Comparison of ENCODE assay signal across 15 cellular contexts in the genomic region with DNA sequence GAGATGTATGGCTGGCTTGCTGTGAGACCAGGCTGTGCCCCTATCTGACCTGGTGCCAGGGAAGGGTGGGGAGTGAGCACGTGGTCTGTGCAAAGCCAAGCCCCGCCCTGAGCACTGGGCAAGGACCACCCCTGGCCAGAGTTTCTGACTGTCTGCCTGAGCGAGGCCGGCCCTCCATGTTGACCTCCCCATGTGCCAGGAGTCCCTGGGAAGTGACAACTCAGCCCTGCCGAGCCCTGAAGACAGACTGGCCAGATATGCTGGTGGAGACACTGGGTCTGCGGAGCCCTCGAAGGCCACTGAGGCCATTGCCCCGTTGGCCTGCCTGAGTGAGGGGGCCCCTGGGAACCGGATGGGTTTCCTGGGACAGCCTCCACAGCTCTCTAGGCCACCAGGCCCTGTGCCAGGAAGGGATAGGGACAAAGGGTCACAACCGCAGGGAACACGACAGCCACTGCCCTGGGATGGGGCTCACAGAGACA. TPM values are rescaled to one million over a fixed set of nuclear protein-coding genes. Genes with fewer than 3 reads are reported as not detected.
DNase-seq lines count a peak whose midpoint lies in the region; ATAC-seq and FAIRE-seq lines count a peak whose summit lies in the region.
"Had no signal": no experiment of that assay in that cellular context is flagged by ENCODE, and none has a peak within 500 bp of the region (broad histone marks: within the 10 kb centered on the region; RNA-seq: fewer than 3 reads in every experiment).

No MANE protein-coding gene starts in this region.

- peak overlapping the region; percentile 71 for H4K8ac ChIP-seq in trophoblast cell (ENCODE audit: low read depth, low read length)

- H3K4me1 ChIP-seq in HUES6 (ENCODE audit: control insufficient read depth, insufficient read depth, low read length) (peaks cover 19% of the 10 kb centered on the region; the same call in 1 of the 2 replicates), trophoblast cell (ENCODE audit: control insufficient read depth in 1 of 2, insufficient read depth in 2 of 2, low read length in 2 of 2) (peaks cover 7 to 16% of the 10 kb centered on the region in 2 experiments)

- H3K36me3 ChIP-seq in HUES6 (ENCODE audit: control insufficient read depth, insufficient read depth, low read length) (no peaks in the 10 kb centered on the region), trophoblast cell (ENCODE audit: control insufficient read depth in 1 of 2, insufficient read depth in 2 of 2, low read length in 2 of 2) (no peaks in the 10 kb centered on the region)

- ATAC-seq in Right ventricle myocardium superior (ENCODE audit: poor library complexity) (peak; percentile 21), HG03108 (IDR thresholded peaks at IDR 0.05; ENCODE audit: unreplicated experiment) (no peak)

- H3K27me3 Mint-ChIP-seq in immature natural killer cell (ENCODE audit: low read depth in 3 of 3): no peaks in the 10 kb centered on the region

- no peak overlapping the region for H3K27ac Mint-ChIP-seq in immature natural killer cell
- H3K27ac Mint-ChIP-seq: activated T-helper 1 cell treated with anti-CD3 and anti-CD28 coated beads, Interleukin-12 subunit alpha, Interleukin-12 subunit beta, Interleukin-2, Interleukin-4 antibody, amounts not matched to agents 30 ng/mL and 10 ng/mL and 1 ng/mL, durations not matched to agents 14 hours and 24 hours and 36 hours had no signal

- H3K18ac ChIP-seq in trophoblast cell (ENCODE audit: low read length): no peak overlapping the region

- H3K79me1 ChIP-seq in trophoblast cell (ENCODE audit: low read length): peaks cover 13% of the 10 kb centered on the region

- peak; percentile 53 for DNase-seq in Right ventricle myocardium superior
- no peak for DNase-seq in trophoblast cell
- DNase-seq in immature natural killer cell: no peak
- no peak for DNase-seq in GM19239 (ENCODE audit: insufficient read length, low spot score)
- DNase-seq: activated CD4-positive, alpha-beta T cell treated with anti-CD3 and anti-CD28 coated beads, Interleukin-2, amount 50 U/mL, for 48 hours; amniotic stem cell; DMS 273 treated with DMSO at 0.1 percent for 48 hours; dorsolateral prefrontal cortex; NCI-H1092; NCI-H2171 treated with DMSO at 0.1 percent for 48 hours; NK-92 treated with Interleukin-12 subunit alpha and Interleukin-12 subunit beta, amount 100 ng/mL, for 24 hours had no signal

- H3K4me3 Mint-ChIP-seq in immature natural killer cell: no peak overlapping the region
- H3K4me3 Mint-ChIP-seq: activated T-helper 1 cell treated with anti-CD3 and anti-CD28 coated beads, Interleukin-12 subunit alpha, Interleukin-12 subunit beta, Interleukin-2, Interleukin-4 antibody, amounts not matched to agents 30 ng/mL and 10 ng/mL and 1 ng/mL, durations not matched to agents 14 hours and 24 hours and 36 hours had no signal

- peak overlapping the region; percentile 89 for H4K91ac ChIP-seq in trophoblast cell (ENCODE audit: low read depth, low read length)

- intact Hi-C loops in Right ventricle myocardium superior (cut with DNase I): no loop called here

- H2AK5ac ChIP-seq in trophoblast cell (ENCODE audit: low read length): no peak overlapping the region

- no peak overlapping the region for H3K27ac ChIP-seq in HUES6 (ENCODE audit: low read depth, low read length)
- no peak overlapping the region for H3K27ac ChIP-seq in trophoblast cell (ENCODE audit: low read depth, low read length)

- H3K23ac ChIP-seq in trophoblast cell (ENCODE audit: low read length): no peak overlapping the region

- H3K4me3 ChIP-seq in HUES6 (ENCODE audit: low read depth, low read length) (no peak overlapping the region), trophoblast cell (ENCODE audit: low read depth, low read length) (no peak overlapping the region)
- H3K4me3 ChIP-seq: dorsolateral prefrontal cortex had no signal

- H3K4me2 ChIP-seq in trophoblast cell (ENCODE audit: low read length): no peak overlapping the region

- H3K36me3 Mint-ChIP-seq in immature natural killer cell: no peaks in the 10 kb centered on the region

- peak overlapping the region; percentile 57 for H3K14ac ChIP-seq in trophoblast cell (ENCODE audit: low read length)

- H3K27me3 ChIP-seq in HUES6 (ENCODE audit: control insufficient read depth, insufficient read depth, low read length) (no peaks in the 10 kb centered on the region), trophoblast cell (ENCODE audit: insufficient read depth, low read length) (no peaks in the 10 kb centered on the region)

- peak overlapping the region; percentile 27 for H2BK12ac ChIP-seq in trophoblast cell (ENCODE audit: low read length)

- H3K4me1 Mint-ChIP-seq in immature natural killer cell: no peaks in the 10 kb centered on the region

- no CpG with 5 or more reads among the region's 11 CpGs for WGBS in trophoblast cell (ENCODE audit: extremely low coverage, insufficient coverage, insufficient read length)

- peak overlapping the region; percentile 80 for H4K12ac ChIP-seq in trophoblast cell (ENCODE audit: low read depth, low read length)

- no peak overlapping the region for H2BK5ac ChIP-seq in trophoblast cell (ENCODE audit: low read depth, low read length, poor library complexity)

- H3K9ac ChIP-seq in HUES6 (ENCODE audit: low read length): peak overlapping the region; percentile 30
- no peak overlapping the region for H3K9ac ChIP-seq in trophoblast cell (ENCODE audit: low read length)

- H3K79me2 ChIP-seq in trophoblast cell (ENCODE audit: control insufficient read depth, insufficient read depth, low read length, poor library complexity): no peaks in the 10 kb centered on the region

- peak overlapping the region; percentile 64 for H2AFZ ChIP-seq in trophoblast cell (ENCODE audit: insufficient read depth, low read length, poor library complexity)

- no peak for FAIRE-seq in GM19239 (lab: Jason Lieb, UNC)

- H3K9me3 ChIP-seq in HUES6 (ENCODE audit: control insufficient read depth, insufficient read depth, low read depth, low read length) (peaks cover 32% of the 10 kb centered on the region; the same call in 1 of the 2 replicates), trophoblast cell (ENCODE audit: insufficient read depth, low read depth, low read length) (no peaks in the 10 kb centered on the region)

- no peak overlapping the region for H3K4ac ChIP-seq in trophoblast cell (ENCODE audit: low read depth, low read length)

- H3K9me3 Mint-ChIP-seq in immature natural killer cell: no peaks in the 10 kb centered on the region
- H3K9me3 Mint-ChIP-seq: activated T-helper 1 cell treated with anti-CD3 and anti-CD28 coated beads, Interleukin-12 subunit alpha, Interleukin-12 subunit beta, Interleukin-2, Interleukin-4 antibody, amounts not matched to agents 30 ng/mL and 10 ng/mL and 1 ng/mL, durations not matched to agents 14 hours and 24 hours and 36 hours had no signal

- H2BK120ac ChIP-seq in trophoblast cell (ENCODE audit: insufficient read depth, low read length, poor library complexity): peak overlapping the region; percentile 31

RNA-seq across cellular contexts. Expression of gene BGN, which starts 7.1 kb away (rescaled TPM):
- total RNA-seq in Right ventricle myocardium superior: 35.3 TPM
- polyA plus RNA-seq in trophoblast cell (2013): 47.2 and 52.2 TPM in 2 replicates
- polyA plus RNA-seq in immature natural killer cell: not detected
- total RNA-seq: activated T-helper 1 cell treated with anti-CD3 and anti-CD28 coated beads, Interleukin-12 subunit alpha, Interleukin-12 subunit beta, Interleukin-2, Interleukin-4 antibody, amounts not matched to agents 30 ng/mL and 10 ng/mL and 1 ng/mL, durations not matched to agents 14 hours and 24 hours and 36 hours had no signal

RNA-seq across cellular contexts. Expression of gene HAUS7, which starts 17.3 kb away (rescaled TPM):
- total RNA-seq in Right ventricle myocardium superior: 18.6 TPM
- 20.9 and 21.1 TPM in 2 replicates for polyA plus RNA-seq in trophoblast cell (2013)
- polyA plus RNA-seq in immature natural killer cell: 10 to 100 TPM; 36.3 to 49.5 (median 43.2) TPM

RNA-seq across cellular contexts. Expression of gene ATP2B3, which starts 29.8 kb away (rescaled TPM):
- total RNA-seq in Right ventricle myocardium superior: not detected
- 2.6 and 2.8 TPM in 2 replicates for polyA plus RNA-seq in trophoblast cell (2013)
- not detected for polyA plus RNA-seq in immature natural killer cell
- total RNA-seq: mucosa of gallbladder had no signal

RNA-seq across cellular contexts. Expression of gene TREX2, which starts 41.8 kb away (rescaled TPM):
- total RNA-seq in Right ventricle myocardium superior: 0.19 TPM
- 0.12 and 0.18 TPM in 2 replicates for polyA plus RNA-seq in trophoblast cell (2013)
- under 1 TPM in 2 of 3 donors, not detected in 1; 0.64 to 0.67 TPM for polyA plus RNA-seq in immature natural killer cell
